In the genomic region with DNA sequence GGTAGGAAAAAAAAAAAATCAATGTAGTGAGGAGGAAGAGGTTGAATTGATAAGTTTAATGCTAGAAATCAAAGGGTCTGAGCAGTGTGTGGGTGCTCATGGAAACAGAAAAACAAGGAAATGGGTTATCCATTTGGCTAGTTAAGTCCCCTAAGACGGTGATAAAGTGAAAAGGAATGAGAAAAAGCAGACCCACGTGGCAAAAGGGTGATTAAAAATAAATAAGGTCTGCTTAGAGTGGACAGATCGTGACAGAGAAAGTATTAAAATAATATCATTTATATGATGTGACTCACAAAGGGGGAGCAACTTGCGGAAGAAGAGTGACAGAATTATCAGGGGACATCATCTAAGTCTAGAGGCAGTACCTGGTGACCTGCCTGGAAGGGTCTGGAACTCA, we compare ENCODE assay signal across 29 cellular contexts.
"Had no signal": no experiment of that assay in that cellular context is flagged by ENCODE, and none has a peak within 500 bp of the region (broad histone marks: within the 10 kb centered on the region; RNA-seq: fewer than 3 reads in every experiment).

No MANE protein-coding gene starts in this region.

- H3K4me3 Mint-ChIP-seq: activated CD4-positive, alpha-beta memory T cell treated with anti-CD3 and anti-CD28 coated beads for 36 hours; activated CD4-positive, alpha-beta T cell treated with anti-CD3 and anti-CD28 coated beads for 36 hours; activated CD4-positive, alpha-beta T cell treated with anti-CD3 and anti-CD28 coated beads, Interleukin-2, amount 10 ng/mL, durations not matched to agents 24 days and 14 days; activated CD8-positive, alpha-beta memory T cell treated with anti-CD3 and anti-CD28 coated beads, Interleukin-2, amount 10 ng/mL, durations not matched to agents 7 days and 5 days; activated CD8-positive, alpha-beta T cell treated with anti-CD3 and anti-CD28 coated beads, Interleukin-2, amount 10 ng/mL, durations not matched to agents 7 days and 5 days; activated naive CD4-positive, alpha-beta T cell treated with anti-CD3 and anti-CD28 coated beads for 36 hours; activated naive CD4-positive, alpha-beta T cell treated with anti-CD3 and anti-CD28 coated beads, Interleukin-2, amount 50 U/mL, for 24 hours; activated naive CD8-positive, alpha-beta T cell treated with anti-CD3 and anti-CD28 coated beads for 36 hours; activated naive CD8-positive, alpha-beta T cell treated with anti-CD3 and anti-CD28 coated beads, Interleukin-2, amount 50 U/mL, for 24 hours; activated T-cell treated with anti-CD3 and anti-CD28 coated beads, Interleukin-2, amount 50 U/mL, for 24 hours; activated T-helper 17 cell treated with anti-CD3 and anti-CD28 coated beads, Interleukin-2, amount 50 U/mL, for 72 hours had no signal

- H3K4me1 ChIP-seq: adrenal gland, body of pancreas, colonic mucosa, esophagus squamous epithelium had no signal

- H3K27ac ChIP-seq: adrenal gland, body of pancreas, colonic mucosa, epithelial cell of prostate, esophagus squamous epithelium, gastroesophageal sphincter had no signal

- H3K4me3 ChIP-seq: adrenal gland, body of pancreas, colonic mucosa, esophagus squamous epithelium, gastroesophageal sphincter had no signal

- ATAC-seq: activated CD4-positive, alpha-beta T cell treated with anti-CD3 and anti-CD28 coated beads for 36 hours; activated CD8-positive, alpha-beta memory T cell treated with anti-CD3 and anti-CD28 coated beads, Interleukin-2, amount 10 ng/mL, durations not matched to agents 7 days and 5 days; activated CD8-positive, alpha-beta T cell treated with anti-CD3 and anti-CD28 coated beads, Interleukin-2, amount 10 ng/mL, durations not matched to agents 7 days and 5 days; activated naive CD8-positive, alpha-beta T cell treated with anti-CD3 and anti-CD28 coated beads, Interleukin-2, amount 50 U/mL, for 24 hours; activated T-helper 17 cell treated with anti-CD3 and anti-CD28 coated beads, Interleukin-2, amount 50 U/mL, for 72 hours; body of pancreas; gastroesophageal sphincter had no signal

- H3K36me3 ChIP-seq: adrenal gland, colonic mucosa, esophagus squamous epithelium, gastroesophageal sphincter had no signal

- H3K9me3 Mint-ChIP-seq: activated CD4-positive, alpha-beta memory T cell treated with anti-CD3 and anti-CD28 coated beads for 36 hours; activated naive CD4-positive, alpha-beta T cell treated with anti-CD3 and anti-CD28 coated beads for 36 hours; activated naive CD4-positive, alpha-beta T cell treated with anti-CD3 and anti-CD28 coated beads, Interleukin-2, amount 50 U/mL, for 24 hours; activated naive CD8-positive, alpha-beta T cell treated with anti-CD3 and anti-CD28 coated beads, Interleukin-2, amount 50 U/mL, for 24 hours; activated T-cell treated with anti-CD3 and anti-CD28 coated beads, Interleukin-2, amount 50 U/mL, for 24 hours had no signal

- H3K36me3 Mint-ChIP-seq: activated CD4-positive, alpha-beta memory T cell treated with anti-CD3 and anti-CD28 coated beads for 36 hours; activated naive CD4-positive, alpha-beta T cell treated with anti-CD3 and anti-CD28 coated beads, Interleukin-2, amount 50 U/mL, for 24 hours had no signal

- DNase-seq: activated CD4-positive, alpha-beta memory T cell treated with anti-CD3 and anti-CD28 coated beads for 36 hours; activated CD4-positive, alpha-beta T cell treated with anti-CD3 and anti-CD28 coated beads for 36 hours; activated CD4-positive, alpha-beta T cell treated with anti-CD3 and anti-CD28 coated beads, Interleukin-2, amount 10 ng/mL, durations not matched to agents 24 days and 14 days; activated CD4-positive, CD25-positive, alpha-beta regulatory T cell; activated CD4-positive, CD25-positive, alpha-beta regulatory T cell treated with anti-CD3 and anti-CD28 coated beads, Interleukin-2, amount 50 U/mL, for 72 hours; activated CD8-positive, alpha-beta memory T cell treated with anti-CD3 and anti-CD28 coated beads, Interleukin-2, amount 10 ng/mL, durations not matched to agents 7 days and 5 days; activated CD8-positive, alpha-beta memory T cell treated with anti-CD3 and anti-CD28 coated beads, Interleukin-2, amount 50 U/mL, for 48 hours; activated CD8-positive, alpha-beta T cell treated with anti-CD3 and anti-CD28 coated beads, Interleukin-2, amount 10 ng/mL, durations not matched to agents 7 days and 5 days; activated effector memory CD4-positive, alpha-beta T cell treated with Interleukin-2 at 50 U/mL for 16 hours; activated gamma-delta T cell treated with Interleukin-2 at 50 U/mL for 16 hours; activated naive CD4-positive, alpha-beta T cell treated with anti-CD3 and anti-CD28 coated beads for 36 hours; activated naive CD8-positive, alpha-beta T cell treated with anti-CD3 and anti-CD28 coated beads for 36 hours; activated naive CD8-positive, alpha-beta T cell treated with anti-CD3 and anti-CD28 coated beads, Interleukin-2, amount 50 U/mL, for 24 hours; activated T-cell treated with anti-CD3 and anti-CD28 coated beads for 4 hours; activated T-cell treated with anti-CD3 and anti-CD28 coated beads, Interleukin-2, amount 50 U/mL, for 24 hours; adrenal gland; amygdala; aorta; body of pancreas; caudate nucleus; colonic mucosa; effector CD8-positive, alpha-beta T cell; esophagus squamous epithelium; foreskin melanocyte; T-helper 2 cell had no signal

- H3K9me3 ChIP-seq: adrenal gland, body of pancreas, colonic mucosa, esophagus squamous epithelium, gastroesophageal sphincter had no signal

- H3K4me1 Mint-ChIP-seq: activated naive CD4-positive, alpha-beta T cell treated with anti-CD3 and anti-CD28 coated beads, Interleukin-2, amount 50 U/mL, for 24 hours; activated naive CD8-positive, alpha-beta T cell treated with anti-CD3 and anti-CD28 coated beads, Interleukin-2, amount 50 U/mL, for 24 hours; activated T-helper 17 cell treated with anti-CD3 and anti-CD28 coated beads, Interleukin-2, amount 50 U/mL, for 72 hours had no signal

- H3K27ac Mint-ChIP-seq: activated CD4-positive, alpha-beta memory T cell treated with anti-CD3 and anti-CD28 coated beads for 36 hours; activated CD4-positive, alpha-beta T cell treated with anti-CD3 and anti-CD28 coated beads for 36 hours; activated CD4-positive, alpha-beta T cell treated with anti-CD3 and anti-CD28 coated beads, Interleukin-2, amount 10 ng/mL, durations not matched to agents 24 days and 14 days; activated CD8-positive, alpha-beta memory T cell treated with anti-CD3 and anti-CD28 coated beads, Interleukin-2, amount 10 ng/mL, durations not matched to agents 7 days and 5 days; activated CD8-positive, alpha-beta T cell treated with anti-CD3 and anti-CD28 coated beads, Interleukin-2, amount 10 ng/mL, durations not matched to agents 7 days and 5 days; activated naive CD4-positive, alpha-beta T cell treated with anti-CD3 and anti-CD28 coated beads for 36 hours; activated naive CD4-positive, alpha-beta T cell treated with anti-CD3 and anti-CD28 coated beads, Interleukin-2, amount 50 U/mL, for 24 hours; activated naive CD8-positive, alpha-beta T cell treated with anti-CD3 and anti-CD28 coated beads for 36 hours; activated naive CD8-positive, alpha-beta T cell treated with anti-CD3 and anti-CD28 coated beads, Interleukin-2, amount 50 U/mL, for 24 hours; activated T-cell treated with anti-CD3 and anti-CD28 coated beads, Interleukin-2, amount 50 U/mL, for 24 hours; activated T-helper 17 cell treated with anti-CD3 and anti-CD28 coated beads, Interleukin-2, amount 50 U/mL, for 72 hours had no signal

- H3K27me3 Mint-ChIP-seq: activated CD4-positive, alpha-beta memory T cell treated with anti-CD3 and anti-CD28 coated beads for 36 hours; activated CD4-positive, alpha-beta T cell treated with anti-CD3 and anti-CD28 coated beads for 36 hours; activated naive CD4-positive, alpha-beta T cell treated with anti-CD3 and anti-CD28 coated beads, Interleukin-2, amount 50 U/mL, for 24 hours; activated naive CD8-positive, alpha-beta T cell treated with anti-CD3 and anti-CD28 coated beads for 36 hours; activated naive CD8-positive, alpha-beta T cell treated with anti-CD3 and anti-CD28 coated beads, Interleukin-2, amount 50 U/mL, for 24 hours; activated T-cell treated with anti-CD3 and anti-CD28 coated beads, Interleukin-2, amount 50 U/mL, for 24 hours had no signal

- H3K27me3 ChIP-seq: adrenal gland, body of pancreas, colonic mucosa, esophagus squamous epithelium, gastroesophageal sphincter had no signal
